In the genomic region with DNA sequence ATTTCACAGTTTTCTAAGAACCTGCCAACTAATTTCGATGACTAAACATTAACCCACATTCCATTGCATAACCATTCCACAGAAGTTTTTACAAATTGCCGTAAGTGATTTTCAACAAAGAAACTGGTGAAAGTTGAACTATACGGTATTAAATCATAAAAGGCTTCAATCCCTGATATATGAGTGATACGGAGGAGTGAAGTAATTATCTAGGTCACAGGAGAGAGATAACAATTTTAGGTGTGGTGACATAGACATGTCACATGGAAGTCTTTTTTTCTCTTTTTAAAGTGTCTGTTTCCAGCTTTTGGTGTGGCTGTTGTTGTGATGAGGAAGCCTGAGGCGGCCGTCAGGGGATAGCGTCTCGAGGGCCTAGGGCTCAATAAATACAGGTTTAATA, we compare ENCODE assay signal across 16 cellular contexts. TPM values are rescaled to one million over a fixed set of nuclear protein-coding genes. Genes with fewer than 3 reads are reported as not detected.
DNase-seq lines count a peak whose midpoint lies in the region; ATAC-seq and TF ChIP-seq lines count a peak whose summit lies in the region.
"Had no signal": no experiment of that assay in that cellular context is flagged by ENCODE, and none has a peak within 500 bp of the region (broad histone marks: within the 10 kb centered on the region; RNA-seq: fewer than 3 reads in every experiment).

No MANE protein-coding gene starts in this region.

- no peaks in the 10 kb centered on the region for H3K36me3 ChIP-seq in mammary epithelial cell (ENCODE audit: insufficient read depth, low read length)

- peak; percentile 62 for ATAC-seq in sciatic nerve
- ATAC-seq: activated CD8-positive, alpha-beta memory T cell treated with anti-CD3 and anti-CD28 coated beads, Interleukin-2, amount 10 ng/mL, durations not matched to agents 7 days and 5 days; stimulated activated memory B cell treated with anti-CD40 and anti-IgM and Interleukin-4, amounts not matched to agents 10 μg/mL and 1 μg/mL and 100 μg/mL, for 72 hours had no signal

- no peaks in the 10 kb centered on the region for H3K9me3 ChIP-seq in mammary epithelial cell (replicated peaks; ENCODE audit: insufficient read depth, low read length)
- H3K9me3 ChIP-seq: SK-N-SH had no signal

- H3K79me2 ChIP-seq in mammary epithelial cell (ENCODE audit: insufficient read depth, low read length): peaks cover 20% of the 10 kb centered on the region

- intact Hi-C loops in mammary epithelial cell (cut with micrococcal nuclease): no loop called here
- intact Hi-C loops in sciatic nerve (cut with DNase I): no loop called here

- H3K9ac ChIP-seq in mammary epithelial cell (ENCODE audit: insufficient read depth, low read length): peak overlapping the region; percentile 1
- H3K9ac ChIP-seq: SK-N-SH had no signal

- H3K27me3 ChIP-seq in mammary epithelial cell (ENCODE audit: insufficient read depth, low read length): no peaks in the 10 kb centered on the region

- H3K4me1 ChIP-seq in mammary epithelial cell (ENCODE audit: insufficient read depth, low read length): peaks cover 24% of the 10 kb centered on the region

- BruUV-seq in mammary epithelial cell (replicated peaks; lab: Mats Ljungman, UMichigan): no TSS peak

- peak overlapping the region; percentile 56 for H2AFZ ChIP-seq in mammary epithelial cell (ENCODE audit: low read depth, low read length)

- dilution Hi-C loops in mammary epithelial cell (cut with HindIII; ENCODE audit: low sequenced_read_pairs): no loop called here

- peak overlapping the region; percentile 9 to 29 (median 14) for H3K4me3 ChIP-seq in mammary epithelial cell (replicated peaks in 1 of 3; ENCODE audit: insufficient read depth in 1 of 3, low read depth in 2 of 3, low read length in 3 of 3)

- CTCF ChIA-PET in mammary epithelial cell (lab: Charles Lee; ENCODE audit: low non-redundant PET): no interaction called here

- no peak for TF ChIP-seq CTCF in mammary epithelial cell (conservative IDR thresholded peaks at IDR 0.05 in 1 of 2, IDR thresholded peaks at IDR 0.05 in 1 of 2; ENCODE audit: extremely low read depth in 1 of 2, insufficient read depth in 1 of 2, low read depth in 1 of 2, low read length in 2 of 2)

- H4K20me1 ChIP-seq in mammary epithelial cell (ENCODE audit: insufficient read depth, low read length): no peaks in the 10 kb centered on the region

- DNase-seq in HCEC 1CT: peak; percentile 41
- DNase-seq in mammary epithelial cell: peak; percentile 51
- DNase-seq in iris pigment epithelial cell (ENCODE audit: low read depth): peak; percentile 69
- no peak for DNase-seq in sciatic nerve (ENCODE audit: low spot score)
- no peak for DNase-seq in pons (ENCODE audit: low spot score)
- DNase-seq in SHP77 (lab: John Stamatoyannopoulos, UW): no peak
- DNase-seq in midbrain (lab: John Stamatoyannopoulos, UW): no peak
- DNase-seq in NCI-H1436 (lab: John Stamatoyannopoulos, UW): no peak
- DNase-seq: activated CD8-positive, alpha-beta memory T cell treated with anti-CD3 and anti-CD28 coated beads, Interleukin-2, amount 10 ng/mL, durations not matched to agents 7 days and 5 days; activated naive CD4-positive, alpha-beta T cell treated with anti-CD3 and anti-CD28 coated beads, Interleukin-2, amount 10 ng/mL, durations not matched to agents 7 days and 5 days; cerebellar nuclear complex; SK-N-SH; stimulated activated CD4-positive, alpha-beta T cell treated with anti-CD3 and anti-CD28 coated beads, Interleukin-4, amount 100 ng/mL, for 24 hours had no signal

- 7% methylated on average over 8 of the region's 8 CpGs for WGBS in mammary epithelial cell (ENCODE audit: low coverage, missing lambda C conversion rate)

- in situ Hi-C loops in mammary epithelial cell (cut with MboI; ENCODE audit: low sequenced_read_pairs in 2 of 2): no loop called here

- peak overlapping the region; percentile 70 for H3K4me2 ChIP-seq in mammary epithelial cell (ENCODE audit: insufficient read depth, low read depth, low read length)
- H3K4me2 ChIP-seq: SK-N-SH had no signal

- H3K27ac ChIP-seq in mammary epithelial cell (ENCODE audit: insufficient read depth, low read depth, low read length): no peak overlapping the region
- H3K27ac ChIP-seq: C4-2B, VCaP had no signal

RNA-seq across cellular contexts. Expression of a gene that starts 29.4 kb away (rescaled TPM):
- total RNA-seq in mammary epithelial cell (10 to 100 TPM; 13.9 to 36.7 TPM), sciatic nerve (19.6 TPM)
- polyA plus RNA-seq in mammary epithelial cell: 20.8 TPM
- polyA minus RNA-seq in mammary epithelial cell: 41.5 TPM

Comparison
In these comparisons a context has a peak if more than half of its experiments do, and no peak if none do; other contexts are left out.
1. DNase-seq: peak in HCEC 1CT (single experiment), mammary epithelial cell (single experiment) and iris pigment epithelial cell (single experiment); none in sciatic nerve (single experiment), pons (single experiment), SHP77 (0 of 2), midbrain (single experiment) and NCI-H1436 (single experiment).